Comparison of ENCODE assay signal across 1 cellular context in the genomic region with DNA sequence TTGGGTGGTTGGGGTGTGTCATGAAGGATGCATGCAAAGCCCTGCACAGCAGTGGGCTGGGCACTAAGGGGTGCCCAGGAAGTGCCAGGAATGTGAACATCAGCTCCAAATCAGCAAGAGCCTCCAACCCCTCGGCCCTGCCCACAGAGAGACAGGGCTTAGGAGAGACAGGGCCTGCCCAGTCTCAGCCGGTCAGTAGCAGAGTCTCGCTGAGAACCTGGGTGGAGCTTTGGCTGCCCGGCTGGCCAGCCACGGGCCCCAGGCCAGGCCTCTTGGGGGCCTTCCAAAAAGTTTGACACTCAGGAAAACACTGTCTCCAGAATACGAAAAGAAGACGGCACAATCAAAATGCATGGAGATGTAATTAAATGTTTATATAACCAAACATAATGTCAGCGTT.
TF ChIP-seq lines count a peak whose summit lies in the region.

No MANE protein-coding gene starts in this region.

TF ChIP-seq in H1, 55 proteins besides CTCF, POLR2A, EP300 and RAD21 (continued from another document):
- TF ChIP-seq SIN3A (conservative IDR thresholded peaks at IDR 0.05 in 1 of 2, IDR thresholded peaks at IDR 0.05 in 1 of 2; ENCODE audit: low read depth in 1 of 2, low read length in 2 of 2) (no peak), TEAD4 (IDR thresholded peaks at IDR 0.05; ENCODE audit: low read depth, low read length) (no peak), SUZ12 (IDR thresholded peaks at IDR 0.05; ENCODE audit: low read length) (no peak), TBP (IDR thresholded peaks at IDR 0.05; ENCODE audit: low read depth, low read length) (no peak)
